21 cellular contexts compared by ENCODE assay signal in the genomic region with DNA sequence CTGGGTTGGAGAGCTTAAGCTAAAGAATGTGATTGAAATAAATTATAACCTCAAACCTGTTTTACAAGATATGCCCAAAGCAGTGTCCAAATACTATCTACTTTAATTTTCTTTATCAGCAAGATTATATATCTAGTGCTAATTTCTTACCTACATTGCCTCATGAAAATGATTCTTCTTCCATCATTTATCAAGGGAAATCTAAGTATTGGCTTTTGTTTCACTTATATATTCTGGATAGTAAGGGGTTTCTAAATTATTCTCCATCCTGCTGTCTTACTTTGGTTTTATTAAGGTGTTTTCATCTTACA.
"Had no signal": no experiment of that assay in that cellular context is flagged by ENCODE, and none has a peak within 500 bp of the region (broad histone marks: within the 10 kb centered on the region; RNA-seq: fewer than 3 reads in every experiment).

No MANE protein-coding gene starts in this region.

- H3K4me1 ChIP-seq: right atrium auricular region had no signal

- H3K4me3 Mint-ChIP-seq: activated B cell treated with CpG ODN at 0.5 μM for 24 hours; activated naive CD4-positive, alpha-beta T cell treated with anti-CD3 and anti-CD28 coated beads for 36 hours; activated naive CD8-positive, alpha-beta T cell treated with anti-CD3 and anti-CD28 coated beads, Interleukin-2, amount 10 ng/mL, durations not matched to agents 7 days and 5 days; activated T-cell treated with anti-CD3 and anti-CD28 coated beads, Interleukin-2, amount 50 U/mL, for 72 hours; memory B cell; naive B cell; T-cell had no signal

- H3K27me3 ChIP-seq: heart right ventricle, pancreas, right atrium auricular region, spleen, upper lobe of left lung had no signal

- H3K4me1 Mint-ChIP-seq: activated B cell treated with CpG ODN at 0.5 μM for 24 hours, memory B cell, naive B cell, T-cell had no signal

- H3K36me3 Mint-ChIP-seq: memory B cell, naive B cell had no signal

- H3K27me3 Mint-ChIP-seq: activated B cell treated with CpG ODN at 0.5 μM for 24 hours; activated naive CD8-positive, alpha-beta T cell treated with anti-CD3 and anti-CD28 coated beads, Interleukin-2, amount 10 ng/mL, durations not matched to agents 7 days and 5 days; naive B cell; T-cell had no signal

- DNase-seq: activated B cell treated with CpG ODN at 0.5 μM for 24 hours; activated CD4-positive, alpha-beta T cell treated with anti-CD3 and anti-CD28 coated beads, Interleukin-2, amount 50 U/mL, for 48 hours; activated effector memory CD4-positive, alpha-beta T cell treated with Interleukin-2 at 50 U/mL for 16 hours; activated naive CD4-positive, alpha-beta T cell treated with anti-CD3 and anti-CD28 coated beads for 36 hours; activated naive CD8-positive, alpha-beta T cell treated with anti-CD3 and anti-CD28 coated beads, Interleukin-2, amount 10 ng/mL, durations not matched to agents 7 days and 5 days; cortex of kidney; heart right ventricle; islet precursor cell; left cardiac atrium; mucosa of descending colon; pancreas; psoas muscle; spleen; stimulated activated CD4-positive, alpha-beta T cell treated with anti-CD3 and anti-CD28 coated beads, Interleukin-4, amount 100 ng/mL, for 1 hour; stimulated activated naive CD8-positive, alpha-beta T cell treated with anti-CD3 and anti-CD28 coated beads, Interleukin-15, Interleukin-2, amounts not matched to agents 100 U/mL and 50 U/mL, for 24 hours; upper lobe of left lung had no signal

- H3K4me3 ChIP-seq: heart right ventricle, mucosa of descending colon, pancreas, psoas muscle, right atrium auricular region, spleen, upper lobe of left lung had no signal

- H3K9me3 Mint-ChIP-seq: activated B cell treated with CpG ODN at 0.5 μM for 24 hours; activated naive CD4-positive, alpha-beta T cell treated with anti-CD3 and anti-CD28 coated beads for 36 hours; activated naive CD8-positive, alpha-beta T cell treated with anti-CD3 and anti-CD28 coated beads, Interleukin-2, amount 10 ng/mL, durations not matched to agents 7 days and 5 days; activated T-cell treated with anti-CD3 and anti-CD28 coated beads, Interleukin-2, amount 50 U/mL, for 72 hours; memory B cell; naive B cell; T-cell had no signal

- ATAC-seq: stimulated activated naive CD8-positive, alpha-beta T cell treated with anti-CD3 and anti-CD28 coated beads, Interleukin-15, Interleukin-2, amounts not matched to agents 100 U/mL and 50 U/mL, for 24 hours had no signal

- H3K27ac ChIP-seq: heart right ventricle, pancreas, psoas muscle, right atrium auricular region, spleen, upper lobe of left lung had no signal

- H3K9me3 ChIP-seq: heart right ventricle, mucosa of descending colon, pancreas, psoas muscle, right atrium auricular region, spleen, upper lobe of left lung had no signal

- H3K27ac Mint-ChIP-seq: activated B cell treated with CpG ODN at 0.5 μM for 24 hours; activated naive CD4-positive, alpha-beta T cell treated with anti-CD3 and anti-CD28 coated beads for 36 hours; activated naive CD8-positive, alpha-beta T cell treated with anti-CD3 and anti-CD28 coated beads, Interleukin-2, amount 10 ng/mL, durations not matched to agents 7 days and 5 days; memory B cell; T-cell had no signal
